Comparison of ENCODE assay signal across 29 cellular contexts in the genomic region with DNA sequence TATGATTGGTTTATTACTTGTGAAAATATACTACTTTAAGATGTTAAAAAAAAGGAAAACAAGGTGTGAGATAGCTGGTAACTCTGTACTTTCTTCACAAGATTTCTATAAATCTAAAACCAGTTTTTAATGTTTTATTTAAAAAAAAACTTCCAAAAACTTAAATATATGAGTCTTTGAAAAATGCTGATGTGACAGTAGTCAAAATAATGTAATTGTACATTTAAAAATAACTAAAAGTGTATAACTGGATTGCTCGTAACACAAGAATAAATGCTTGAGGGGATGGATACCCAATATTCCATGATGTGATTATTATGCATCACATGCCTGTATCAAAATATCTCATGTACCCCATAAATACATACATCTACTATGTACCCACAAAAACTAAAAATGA.
"Had no signal": no experiment of that assay in that cellular context is flagged by ENCODE, and none has a peak within 500 bp of the region (broad histone marks: within the 10 kb centered on the region; RNA-seq: fewer than 3 reads in every experiment).

No MANE protein-coding gene starts in this region.

- ATAC-seq: activated naive CD4-positive, alpha-beta T cell treated with anti-CD3 and anti-CD28 coated beads, Interleukin-2, amount 50 U/mL, for 72 hours; activated T-cell treated with anti-CD3 and anti-CD28 coated beads, Interleukin-2, amount 50 U/mL, for 72 hours; foreskin keratinocyte; gastrocnemius medialis; heart left ventricle; WTC11 had no signal

- H3K27ac ChIP-seq: ascending aorta, coronary artery, dorsolateral prefrontal cortex, esophagus muscularis mucosa, foreskin keratinocyte, gastrocnemius medialis, heart left ventricle, VCaP had no signal

- H3K4me3 ChIP-seq: ascending aorta, coronary artery, dorsolateral prefrontal cortex, esophagus muscularis mucosa, gastrocnemius medialis, heart left ventricle had no signal

- H3K9me3 ChIP-seq: ascending aorta, esophagus muscularis mucosa, gastrocnemius medialis had no signal

- FAIRE-seq: bronchial epithelial cell had no signal

- H3K4me1 ChIP-seq: ascending aorta, foreskin keratinocyte, gastrocnemius medialis, heart left ventricle had no signal

- H3K27me3 ChIP-seq: ascending aorta, dorsolateral prefrontal cortex, esophagus muscularis mucosa, foreskin keratinocyte, gastrocnemius medialis, heart left ventricle had no signal

- H3K36me3 ChIP-seq: ascending aorta, esophagus muscularis mucosa, gastrocnemius medialis, heart left ventricle had no signal

- DNase-seq: activated CD4-positive, alpha-beta memory T cell treated with anti-CD3 and anti-CD28 coated beads, Interleukin-2, amount 10 ng/mL, durations not matched to agents 7 days and 5 days; activated CD4-positive, alpha-beta T cell treated with anti-CD3 and anti-CD28 coated beads for 1 hour; activated CD4-positive, alpha-beta T cell treated with anti-CD3 and anti-CD28 coated beads for 4 hours; activated CD4-positive, alpha-beta T cell treated with anti-CD3 and anti-CD28 coated beads, Interleukin-2, amount 10 ng/mL, durations not matched to agents 7 days and 5 days; activated CD4-positive, alpha-beta T cell treated with anti-CD3 and anti-CD28 coated beads, Interleukin-2, amount 50 U/mL, for 4 hours; activated CD8-positive, alpha-beta memory T cell treated with anti-CD3 and anti-CD28 coated beads, Interleukin-2, amount 50 U/mL, for 48 hours; activated gamma-delta T cell; activated naive CD4-positive, alpha-beta T cell; activated naive CD4-positive, alpha-beta T cell treated with anti-CD3 and anti-CD28 coated beads, Interleukin-2, amount 10 ng/mL, durations not matched to agents 7 days and 5 days; activated naive CD8-positive, alpha-beta T cell treated with anti-CD3 and anti-CD28 coated beads, Interleukin-2, amount 10 ng/mL, durations not matched to agents 7 days and 5 days; activated T-cell treated with anti-CD3 and anti-CD28 coated beads for 4 hours; activated T-cell treated with anti-CD3 and anti-CD28 coated beads, Interleukin-2, amount 50 U/mL, for 24 hours; activated T-cell treated with anti-CD3 and anti-CD28 coated beads, Interleukin-2, amount 50 U/mL, for 72 hours; dorsolateral prefrontal cortex; effector memory CD4-positive, alpha-beta T cell; endodermal cell; erythroblast; foreskin keratinocyte; gastrocnemius medialis; glutamatergic neuron; heart left ventricle; T-helper 2 cell had no signal
